Comparison of ENCODE assay signal across 1 cellular context in genomic region chr3:162487138-162487537, GRCh38.
TF ChIP-seq lines count a peak whose summit lies in the region.

No MANE protein-coding gene starts in this region.

TF ChIP-seq in H1, 55 proteins besides CTCF, POLR2A, EP300 and RAD21 (continued from another document):
- TF ChIP-seq CHD7 (IDR thresholded peaks at IDR 0.05; ENCODE audit: insufficient replicate concordance, low read length) (no peak), SIN3A (conservative IDR thresholded peaks at IDR 0.05 in 1 of 2, IDR thresholded peaks at IDR 0.05 in 1 of 2; ENCODE audit: low read depth in 1 of 2, low read length in 2 of 2) (no peak), MAFK (IDR thresholded peaks at IDR 0.05; ENCODE audit: low read depth, low read length) (peak; percentile 94), RBBP5 (IDR thresholded peaks at IDR 0.05; ENCODE audit: borderline replicate concordance, low read depth, low read length) (no peak), BACH1 (IDR thresholded peaks at IDR 0.05; ENCODE audit: low read length) (no peak)
